1 cellular context compared by ENCODE assay signal in genomic region chr15:74443100-74443909, GRCh38.
TF ChIP-seq lines count a peak whose summit lies in the region.

No MANE protein-coding gene starts in this region.

TF ChIP-seq in HepG2, 621 proteins besides CTCF, POLR2A, EP300 and RAD21 (continued from another document and continues in another):
- TF ChIP-seq GMEB1 (CRISPR knock-in tag; IDR thresholded peaks at IDR 0.05; ENCODE audit: borderline replicate concordance), result no peak
- peak; percentile 94 for TF ChIP-seq SOX13 (IDR thresholded peaks at IDR 0.05)
- TF ChIP-seq SOX13 (CRISPR knock-in tag; conservative IDR thresholded peaks at IDR 0.05 in 1 of 2, IDR thresholded peaks at IDR 0.05 in 1 of 2), result peak in 1 of 2 experiments; percentile 95; a peak in 2 of 4 replicates
- TF ChIP-seq SP4 (CRISPR knock-in tag; IDR thresholded peaks at IDR 0.05), result no peak
- peak; percentile 72 for TF ChIP-seq ASH2L (IDR thresholded peaks at IDR 0.05; ENCODE audit: insufficient read length, low read depth, low read length)
- TF ChIP-seq BRCA1 (CRISPR knock-in tag; IDR thresholded peaks at IDR 0.05), result no peak
- TF ChIP-seq ZNF124 (CRISPR knock-in tag; IDR thresholded peaks at IDR 0.05), result no peak
- TF ChIP-seq IKZF4 (CRISPR knock-in tag; IDR thresholded peaks at IDR 0.05; ENCODE audit: borderline replicate concordance, low read depth, not compliant biosample characterization), result no peak
- peak; percentile 97 for TF ChIP-seq FOXA3 (CRISPR knock-in tag; IDR thresholded peaks at IDR 0.05)
- peak; percentile 43; the same call in 1 of the 2 replicates for TF ChIP-seq KMT2A (CRISPR knock-in tag; IDR thresholded peaks at IDR 0.05)
- TF ChIP-seq POGZ (CRISPR knock-in tag; IDR thresholded peaks at IDR 0.05), result no peak
- no peak for TF ChIP-seq RFX3 (CRISPR knock-in tag; IDR thresholded peaks at IDR 0.05)
- TF ChIP-seq PAWR (CRISPR knock-in tag; IDR thresholded peaks at IDR 0.05; ENCODE audit: borderline replicate concordance), result no peak
- peak; percentile 78; the same call in 1 of the 2 replicates for TF ChIP-seq IRF2 (CRISPR knock-in tag; IDR thresholded peaks at IDR 0.05)
- peak; percentile 63 for TF ChIP-seq ARID3A (IDR thresholded peaks at IDR 0.05; ENCODE audit: low read depth, low read length)
- TF ChIP-seq HNRNPH1 (optimal IDR thresholded peaks at IDR 0.05; ENCODE audit: low read depth, low read length), result no peak
- peak; percentile 63; the same call in 1 of the 2 replicates for TF ChIP-seq ZNF3 (CRISPR knock-in tag; IDR thresholded peaks at IDR 0.05)
- no peak for TF ChIP-seq ZFP36L2 (CRISPR knock-in tag; IDR thresholded peaks at IDR 0.05)
- TF ChIP-seq ZSCAN31 (CRISPR knock-in tag; IDR thresholded peaks at IDR 0.05; ENCODE audit: low read depth), result 0 out of 2 replicates have a peak, but pooled peaks have one; percentile 41
- TF ChIP-seq THYN1 (CRISPR knock-in tag; IDR thresholded peaks at IDR 0.05; ENCODE audit: borderline replicate concordance, low read depth), result no peak
- TF ChIP-seq, protein P1, sequence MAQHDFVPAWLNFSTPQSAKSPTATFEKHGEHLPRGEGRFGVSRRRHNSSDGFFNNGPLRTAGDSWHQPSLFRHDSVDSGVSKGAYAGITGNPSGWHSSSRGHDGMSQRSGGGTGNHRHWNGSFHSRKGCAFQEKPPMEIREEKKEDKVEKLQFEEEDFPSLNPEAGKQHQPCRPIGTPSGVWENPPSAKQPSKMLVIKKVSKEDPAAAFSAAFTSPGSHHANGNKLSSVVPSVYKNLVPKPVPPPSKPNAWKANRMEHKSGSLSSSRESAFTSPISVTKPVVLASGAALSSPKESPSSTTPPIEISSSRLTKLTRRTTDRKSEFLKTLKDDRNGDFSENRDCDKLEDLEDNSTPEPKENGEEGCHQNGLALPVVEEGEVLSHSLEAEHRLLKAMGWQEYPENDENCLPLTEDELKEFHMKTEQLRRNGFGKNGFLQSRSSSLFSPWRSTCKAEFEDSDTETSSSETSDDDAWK (CRISPR knock-in tag; IDR thresholded peaks at IDR 0.05), result no peak
- TF ChIP-seq HDAC6 (IDR thresholded peaks at IDR 0.05; ENCODE audit: low read depth, low read length), result no peak
- TF ChIP-seq, protein P2, sequence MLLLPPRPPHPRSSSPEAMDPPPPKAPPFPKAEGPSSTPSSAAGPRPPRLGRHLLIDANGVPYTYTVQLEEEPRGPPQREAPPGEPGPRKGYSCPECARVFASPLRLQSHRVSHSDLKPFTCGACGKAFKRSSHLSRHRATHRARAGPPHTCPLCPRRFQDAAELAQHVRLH (CRISPR knock-in tag; IDR thresholded peaks at IDR 0.05; ENCODE audit: borderline replicate concordance, low read depth), result no peak
- TF ChIP-seq, protein P3, sequence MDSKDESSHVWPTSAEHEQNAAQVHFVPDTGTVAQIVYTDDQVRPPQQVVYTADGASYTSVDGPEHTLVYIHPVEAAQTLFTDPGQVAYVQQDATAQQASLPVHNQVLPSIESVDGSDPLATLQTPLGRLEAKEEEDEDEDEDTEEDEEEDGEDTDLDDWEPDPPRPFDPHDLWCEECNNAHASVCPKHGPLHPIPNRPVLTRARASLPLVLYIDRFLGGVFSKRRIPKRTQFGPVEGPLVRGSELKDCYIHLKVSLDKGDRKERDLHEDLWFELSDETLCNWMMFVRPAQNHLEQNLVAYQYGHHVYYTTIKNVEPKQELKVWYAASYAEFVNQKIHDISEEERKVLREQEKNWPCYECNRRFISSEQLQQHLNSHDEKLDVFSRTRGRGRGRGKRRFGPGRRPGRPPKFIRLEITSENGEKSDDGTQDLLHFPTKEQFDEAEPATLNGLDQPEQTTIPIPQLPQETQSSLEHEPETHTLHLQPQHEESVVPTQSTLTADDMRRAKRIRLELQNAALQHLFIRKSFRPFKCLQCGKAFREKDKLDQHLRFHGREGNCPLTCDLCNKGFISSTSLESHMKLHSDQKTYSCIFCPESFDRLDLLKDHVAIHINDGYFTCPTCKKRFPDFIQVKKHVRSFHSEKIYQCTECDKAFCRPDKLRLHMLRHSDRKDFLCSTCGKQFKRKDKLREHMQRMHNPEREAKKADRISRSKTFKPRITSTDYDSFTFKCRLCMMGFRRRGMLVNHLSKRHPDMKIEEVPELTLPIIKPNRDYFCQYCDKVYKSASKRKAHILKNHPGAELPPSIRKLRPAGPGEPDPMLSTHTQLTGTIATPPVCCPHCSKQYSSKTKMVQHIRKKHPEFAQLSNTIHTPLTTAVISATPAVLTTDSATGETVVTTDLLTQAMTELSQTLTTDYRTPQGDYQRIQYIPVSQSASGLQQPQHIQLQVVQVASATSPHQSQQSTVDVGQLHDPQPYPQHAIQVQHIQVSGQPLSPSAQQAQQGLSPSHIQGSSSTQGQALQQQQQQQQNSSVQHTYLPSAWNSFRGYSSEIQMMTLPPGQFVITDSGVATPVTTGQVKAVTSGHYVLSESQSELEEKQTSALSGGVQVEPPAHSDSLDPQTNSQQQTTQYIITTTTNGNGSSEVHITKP (CRISPR knock-in tag; IDR thresholded peaks at IDR 0.05; ENCODE audit: low read depth), result no peak
- TF ChIP-seq ZNF615 (CRISPR knock-in tag; IDR thresholded peaks at IDR 0.05; ENCODE audit: borderline replicate concordance), result no peak
- TF ChIP-seq SYNCRIP (IDR thresholded peaks at IDR 0.05; ENCODE audit: insufficient read depth, low read depth, low read length), result no peak
- no peak for TF ChIP-seq ZSCAN30 (CRISPR knock-in tag; IDR thresholded peaks at IDR 0.05)
- TF ChIP-seq ZNF672 (CRISPR knock-in tag; IDR thresholded peaks at IDR 0.05), result no peak
- TF ChIP-seq KLF11 (CRISPR knock-in tag; IDR thresholded peaks at IDR 0.05), result no peak
- peak; percentile 77 for TF ChIP-seq ZSCAN21 (CRISPR knock-in tag; IDR thresholded peaks at IDR 0.05; ENCODE audit: borderline replicate concordance)
- TF ChIP-seq U2AF1 (optimal IDR thresholded peaks at IDR 0.05; ENCODE audit: low read depth, low read length), result no peak
- 0 out of 2 replicates have a peak, but pooled peaks have one; percentile 28 for TF ChIP-seq ZNF775 (CRISPR knock-in tag; IDR thresholded peaks at IDR 0.05; ENCODE audit: borderline replicate concordance)
- peak; percentile 81; the same call in 1 of the 2 replicates for TF ChIP-seq ZBTB34 (CRISPR knock-in tag; IDR thresholded peaks at IDR 0.05)
- no peak for TF ChIP-seq RAD51 (IDR thresholded peaks at IDR 0.05; ENCODE audit: borderline replicate concordance)
- no peak for TF ChIP-seq MXD1 (CRISPR knock-in tag; IDR thresholded peaks at IDR 0.05)
- TF ChIP-seq MAZ (IDR thresholded peaks at IDR 0.05; ENCODE audit: borderline replicate concordance, low read depth, low read length), result 0 out of 2 replicates have a peak, but pooled peaks have one; percentile 18
- TF ChIP-seq MAZ (CRISPR knock-in tag; IDR thresholded peaks at IDR 0.05; ENCODE audit: low read depth), result 0 out of 2 replicates have a peak, but pooled peaks have one; percentile 33
- TF ChIP-seq REPIN1 (CRISPR knock-in tag; IDR thresholded peaks at IDR 0.05; ENCODE audit: borderline replicate concordance, low read depth), result peak; percentile 80; the same call in 1 of the 2 replicates
- peak; percentile 99 for TF ChIP-seq TCF7 (IDR thresholded peaks at IDR 0.05; ENCODE audit: low read depth)
- no peak for TF ChIP-seq ZNF891 (CRISPR knock-in tag; IDR thresholded peaks at IDR 0.05)
- TF ChIP-seq SRSF4 (IDR thresholded peaks at IDR 0.05; ENCODE audit: low read depth, low read length, poor library complexity, severe bottlenecking), result no peak
- TF ChIP-seq, protein P4, sequence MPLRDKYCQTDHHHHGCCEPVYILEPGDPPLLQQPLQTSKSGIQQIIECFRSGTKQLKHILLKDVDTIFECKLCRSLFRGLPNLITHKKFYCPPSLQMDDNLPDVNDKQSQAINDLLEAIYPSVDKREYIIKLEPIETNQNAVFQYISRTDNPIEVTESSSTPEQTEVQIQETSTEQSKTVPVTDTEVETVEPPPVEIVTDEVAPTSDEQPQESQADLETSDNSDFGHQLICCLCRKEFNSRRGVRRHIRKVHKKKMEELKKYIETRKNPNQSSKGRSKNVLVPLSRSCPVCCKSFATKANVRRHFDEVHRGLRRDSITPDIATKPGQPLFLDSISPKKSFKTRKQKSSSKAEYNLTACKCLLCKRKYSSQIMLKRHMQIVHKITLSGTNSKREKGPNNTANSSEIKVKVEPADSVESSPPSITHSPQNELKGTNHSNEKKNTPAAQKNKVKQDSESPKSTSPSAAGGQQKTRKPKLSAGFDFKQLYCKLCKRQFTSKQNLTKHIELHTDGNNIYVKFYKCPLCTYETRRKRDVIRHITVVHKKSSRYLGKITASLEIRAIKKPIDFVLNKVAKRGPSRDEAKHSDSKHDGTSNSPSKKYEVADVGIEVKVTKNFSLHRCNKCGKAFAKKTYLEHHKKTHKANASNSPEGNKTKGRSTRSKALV (CRISPR knock-in tag; IDR thresholded peaks at IDR 0.05), result no peak
- TF ChIP-seq, protein P5, sequence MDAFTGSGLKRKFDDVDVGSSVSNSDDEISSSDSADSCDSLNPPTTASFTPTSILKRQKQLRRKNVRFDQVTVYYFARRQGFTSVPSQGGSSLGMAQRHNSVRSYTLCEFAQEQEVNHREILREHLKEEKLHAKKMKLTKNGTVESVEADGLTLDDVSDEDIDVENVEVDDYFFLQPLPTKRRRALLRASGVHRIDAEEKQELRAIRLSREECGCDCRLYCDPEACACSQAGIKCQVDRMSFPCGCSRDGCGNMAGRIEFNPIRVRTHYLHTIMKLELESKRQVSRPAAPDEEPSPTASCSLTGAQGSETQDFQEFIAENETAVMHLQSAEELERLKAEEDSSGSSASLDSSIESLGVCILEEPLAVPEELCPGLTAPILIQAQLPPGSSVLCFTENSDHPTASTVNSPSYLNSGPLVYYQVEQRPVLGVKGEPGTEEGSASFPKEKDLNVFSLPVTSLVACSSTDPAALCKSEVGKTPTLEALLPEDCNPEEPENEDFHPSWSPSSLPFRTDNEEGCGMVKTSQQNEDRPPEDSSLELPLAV (CRISPR knock-in tag; conservative IDR thresholded peaks at IDR 0.05; ENCODE audit: low read depth), result no peak
- TF ChIP-seq ATF7-NPFF (CRISPR knock-in tag; IDR thresholded peaks at IDR 0.05; ENCODE audit: low read depth), result no peak
- TF ChIP-seq HOXD1 (CRISPR knock-in tag; IDR thresholded peaks at IDR 0.05), result peak; percentile 92
- TF ChIP-seq GLMP (CRISPR knock-in tag; IDR thresholded peaks at IDR 0.05; ENCODE audit: borderline replicate concordance), result no peak
- no peak for TF ChIP-seq ZNF235 (CRISPR knock-in tag; IDR thresholded peaks at IDR 0.05; ENCODE audit: borderline replicate concordance)
- TF ChIP-seq DPF2 (CRISPR knock-in tag; IDR thresholded peaks at IDR 0.05; ENCODE audit: borderline replicate concordance, low read depth), result peak; percentile 92
